ENCODE assay signal across 16 cellular contexts in genomic region chr3:14415501-14415900, GRCh38. TPM values are rescaled to one million over a fixed set of nuclear protein-coding genes. Genes with fewer than 3 reads are reported as not detected.
A peak's percentile ranks its signal among the peaks of the same experiment; 100 is the strongest.
DNase-seq lines count a peak whose midpoint lies in the region; ATAC-seq and TF ChIP-seq lines count a peak whose summit lies in the region.
"Had no signal": no experiment of that assay in that cellular context is flagged by ENCODE, and none has a peak within 500 bp of the region (broad histone marks: within the 10 kb centered on the region; RNA-seq: fewer than 3 reads in every experiment).

No MANE protein-coding gene starts in this region.

- peak overlapping the region; percentile 19 for H3K27ac Mint-ChIP-seq in activated naive CD4-positive, alpha-beta T cell treated with anti-CD3 and anti-CD28 coated beads, Interleukin-2, amount 10 ng/mL, durations not matched to agents 7 days and 5 days
- H3K27ac Mint-ChIP-seq in activated naive CD4-positive, alpha-beta T cell treated with anti-CD3 and anti-CD28 coated beads, Interleukin-2, amount 50 U/mL, for 72 hours: no peak overlapping the region
- H3K27ac Mint-ChIP-seq: activated naive CD4-positive, alpha-beta T cell treated with anti-CD3 and anti-CD28 coated beads for 36 hours had no signal

- no peaks in the 10 kb centered on the region for H3K9me3 ChIP-seq in adipocyte (ENCODE audit: control insufficient read depth, low read length)
- H3K9me3 ChIP-seq: suprapubic skin had no signal

- H3K27me3 ChIP-seq in adipocyte (replicated peaks; ENCODE audit: control insufficient read depth, insufficient read depth, low read length): no peaks in the 10 kb centered on the region
- H3K27me3 ChIP-seq: suprapubic skin had no signal

- CTCF ChIA-PET in activated naive CD4-positive, alpha-beta T cell treated with anti-CD3 and anti-CD28 coated beads, Interleukin-2, amount 10 ng/mL, durations not matched to agents 7 days and 5 days (lab: Charles Lee): interaction anchor here (1.0 to 1.7 kb wide), 2 partner anchors 9 to 51 kb away, joined by 3 to 4 read pairs; no protein-coding TSS in a partner anchor

- no peaks in the 10 kb centered on the region for H3K27me3 Mint-ChIP-seq in activated naive CD4-positive, alpha-beta T cell treated with anti-CD3 and anti-CD28 coated beads, Interleukin-2, amount 10 ng/mL, durations not matched to agents 7 days and 5 days

- no peak for DNase-seq in activated naive CD4-positive, alpha-beta T cell treated with anti-CD3 and anti-CD28 coated beads, Interleukin-2, amount 10 ng/mL, durations not matched to agents 7 days and 5 days
- no peak for DNase-seq in activated naive CD4-positive, alpha-beta T cell treated with anti-CD3 and anti-CD28 coated beads, Interleukin-2, amount 50 U/mL, for 72 hours (ENCODE audit: low spot score in 2 of 2)
- DNase-seq in adipocyte (ENCODE audit: low read depth): peak; percentile 81
- peak; percentile 25 for DNase-seq in fibroblast of the aortic adventitia (ENCODE audit: low read depth)
- no peak for DNase-seq in DMS 273 treated with DMSO at 0.1 percent for 48 hours (lab: John Stamatoyannopoulos, UW)
- DNase-seq in NCI-H748 (lab: John Stamatoyannopoulos, UW; ENCODE audit: unreplicated experiment): no peak
- no peak for DNase-seq in iPS-NIHi11 (ENCODE audit: low spot score)
- no peak for DNase-seq in NCI-H146 (lab: John Stamatoyannopoulos, UW)
- DNase-seq: activated CD8-positive, alpha-beta memory T cell treated with anti-CD3 and anti-CD28 coated beads for 24 hours; activated naive CD4-positive, alpha-beta T cell treated with anti-CD3 and anti-CD28 coated beads for 36 hours; DMS153; midbrain; NCI-H1436; NCI-H526 treated with DMSO at 0.1 percent for 48 hours had no signal

- no peak overlapping the region for H3K9ac ChIP-seq in adipocyte (ENCODE audit: low read length)

- no peaks in the 10 kb centered on the region for H3K36me3 ChIP-seq in adipocyte (ENCODE audit: control insufficient read depth, insufficient read depth, low read length, severe bottlenecking)

- ATAC-seq in activated naive CD4-positive, alpha-beta T cell treated with anti-CD3 and anti-CD28 coated beads, Interleukin-2, amount 50 U/mL, for 72 hours: no peak
- ATAC-seq: Right ventricle myocardium inferior had no signal

- no peaks in the 10 kb centered on the region for H3K9me3 Mint-ChIP-seq in activated naive CD4-positive, alpha-beta T cell treated with anti-CD3 and anti-CD28 coated beads, Interleukin-2, amount 10 ng/mL, durations not matched to agents 7 days and 5 days
- H3K9me3 Mint-ChIP-seq in activated naive CD4-positive, alpha-beta T cell treated with anti-CD3 and anti-CD28 coated beads, Interleukin-2, amount 50 U/mL, for 72 hours: no peaks in the 10 kb centered on the region
- H3K9me3 Mint-ChIP-seq: activated naive CD4-positive, alpha-beta T cell treated with anti-CD3 and anti-CD28 coated beads for 36 hours had no signal

- H3K36me3 Mint-ChIP-seq in activated naive CD4-positive, alpha-beta T cell treated with anti-CD3 and anti-CD28 coated beads, Interleukin-2, amount 10 ng/mL, durations not matched to agents 7 days and 5 days: peaks cover 14% of the 10 kb centered on the region
- peaks cover 7 to 18% of the 10 kb centered on the region in 2 donors for H3K36me3 Mint-ChIP-seq in activated naive CD4-positive, alpha-beta T cell treated with anti-CD3 and anti-CD28 coated beads, Interleukin-2, amount 50 U/mL, for 72 hours

- peaks cover 3% of the 10 kb centered on the region for H3K4me1 Mint-ChIP-seq in activated naive CD4-positive, alpha-beta T cell treated with anti-CD3 and anti-CD28 coated beads, Interleukin-2, amount 10 ng/mL, durations not matched to agents 7 days and 5 days

- H3K4me1 ChIP-seq in adipocyte (ENCODE audit: control insufficient read depth, insufficient read depth, low read length): peaks cover 22% of the 10 kb centered on the region

- TF ChIP-seq CTCF in fibroblast of the aortic adventitia (IDR thresholded peaks at IDR 0.05; ENCODE audit: insufficient read depth, low read length): no peak

- no peak overlapping the region for H3K4me3 ChIP-seq in adipocyte (ENCODE audit: low read length)
- no peak overlapping the region for H3K4me3 ChIP-seq in fibroblast of the aortic adventitia (ENCODE audit: low read depth, low read length)
- H3K4me3 ChIP-seq: suprapubic skin had no signal

- H3K4me3 Mint-ChIP-seq in activated naive CD4-positive, alpha-beta T cell treated with anti-CD3 and anti-CD28 coated beads, Interleukin-2, amount 10 ng/mL, durations not matched to agents 7 days and 5 days: no peak overlapping the region
- H3K4me3 Mint-ChIP-seq: activated naive CD4-positive, alpha-beta T cell treated with anti-CD3 and anti-CD28 coated beads for 36 hours had no signal

RNA-seq across cellular contexts. Expression of gene SLC6A6, which starts 13.1 kb away (rescaled TPM):
- 10 to 100 TPM; 52.7 to 71.9 TPM for total RNA-seq in activated naive CD4-positive, alpha-beta T cell treated with anti-CD3 and anti-CD28 coated beads, Interleukin-2, amount 50 U/mL, for 72 hours
- total RNA-seq in fibroblast of the aortic adventitia (ENCODE audit: low replicate concordance): 5.9 and 31.4 TPM in 2 replicates

Comparison
In these comparisons a context has a peak if more than half of its experiments do, and no peak if none do; other contexts are left out.
1. DNase-seq: peak in adipocyte (single experiment) and fibroblast of the aortic adventitia (single experiment); none in activated naive CD4-positive, alpha-beta T cell treated with anti-CD3 and anti-CD28 coated beads, Interleukin-2, amount 10 ng/mL, durations not matched to agents 7 days and 5 days (single experiment), activated naive CD4-positive, alpha-beta T cell treated with anti-CD3 and anti-CD28 coated beads, Interleukin-2, amount 50 U/mL, for 72 hours (0 of 2), DMS 273 treated with DMSO at 0.1 percent for 48 hours (single experiment), NCI-H748 (single experiment), iPS-NIHi11 (single experiment) and NCI-H146 (single experiment).